ENCODE assay signal across 16 cellular contexts in the genomic region with DNA sequence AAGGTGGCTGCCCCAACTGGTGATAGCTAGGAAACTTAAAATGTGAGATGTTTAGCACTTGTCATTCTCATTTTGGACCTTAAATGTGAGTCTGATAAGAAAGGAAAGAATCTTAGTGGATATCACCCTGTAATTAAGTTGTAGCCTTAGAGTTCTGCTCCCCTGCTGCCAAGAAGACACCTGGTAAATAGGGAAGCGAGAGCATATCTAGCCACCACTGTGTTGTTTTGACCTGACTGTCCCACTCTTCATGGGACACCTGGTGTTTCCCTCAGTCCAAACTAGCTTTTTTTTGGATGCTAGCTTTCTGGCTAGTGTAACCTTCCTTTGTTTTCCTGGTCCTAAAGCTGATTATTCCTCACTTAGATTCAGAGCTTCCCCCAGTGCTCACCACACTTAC.
A peak's percentile ranks its signal among the peaks of the same experiment; 100 is the strongest.
DNase-seq lines count a peak whose midpoint lies in the region; ATAC-seq, FAIRE-seq and TF ChIP-seq lines count a peak whose summit lies in the region.
"Had no signal": no experiment of that assay in that cellular context is flagged by ENCODE, and none has a peak within 500 bp of the region (broad histone marks: within the 10 kb centered on the region; RNA-seq: fewer than 3 reads in every experiment).

No MANE protein-coding gene starts in this region.

- TF ChIP-seq CTCF in vagina (IDR thresholded peaks at IDR 0.05), result no peak

- no peak overlapping the region for H3K23ac ChIP-seq in mesendoderm (ENCODE audit: low read length)

- peak; percentile 51 for FAIRE-seq in GM19239 (lab: Jason Lieb, UNC)

- H3K79me2 ChIP-seq in mesendoderm (ENCODE audit: control insufficient read depth, insufficient read depth, low read length), result no peaks in the 10 kb centered on the region

- no peaks in the 10 kb centered on the region for H3K27me3 ChIP-seq in mesendoderm (ENCODE audit: insufficient read depth, low read length, poor library complexity)
- H3K27me3 ChIP-seq in vagina, result no peaks in the 10 kb centered on the region
- H3K27me3 ChIP-seq: left lung, testis had no signal

- intact Hi-C loops in vagina (cut with DNase I), result no loop called here

- H4K8ac ChIP-seq in mesendoderm (ENCODE audit: low read depth, low read length), result no peak overlapping the region

- no peak overlapping the region for H4K5ac ChIP-seq in mesendoderm (ENCODE audit: low read length)

- DNase-seq in GM19239 (ENCODE audit: insufficient read length, low spot score) (no peak), mesendoderm (peak; percentile 16), activated gamma-delta T cell treated with Interleukin-2 at 50 U/mL for 16 hours (no peak), vagina (ENCODE audit: extremely low spot score in 2 of 2) (no peak), KG1 (lab: John Stamatoyannopoulos, UW) (no peak), NOMO-1 treated with DMSO at 0.1 percent for 48 hours (lab: John Stamatoyannopoulos, UW; ENCODE audit: unreplicated experiment) (no peak)
- DNase-seq: activated naive CD8-positive, alpha-beta T cell treated with anti-CD3 and anti-CD28 coated beads for 36 hours; C1 segment of cervical spinal cord; EL; erythroblast; left lung; NCI-H146; NCI-H510A treated with DMSO at 0.1 percent for 48 hours; testis had no signal

- H2BK15ac ChIP-seq in mesendoderm (replicated peaks; ENCODE audit: low read depth), result no peak overlapping the region

- no peaks in the 10 kb centered on the region for H3K36me3 ChIP-seq in mesendoderm (ENCODE audit: control insufficient read depth, insufficient read depth, low read length)
- no peaks in the 10 kb centered on the region for H3K36me3 ChIP-seq in vagina
- H3K36me3 ChIP-seq: left lung had no signal

- no peak overlapping the region for H3K18ac ChIP-seq in mesendoderm (ENCODE audit: low read length)

- H3K4me1 ChIP-seq in mesendoderm (ENCODE audit: control insufficient read depth, low read depth, low read length), result no peaks in the 10 kb centered on the region
- H3K4me1 ChIP-seq in vagina, result no peaks in the 10 kb centered on the region
- H3K4me1 ChIP-seq: left lung, testis had no signal

- H3K4me3 ChIP-seq in mesendoderm (ENCODE audit: low read length) (no peak overlapping the region), vagina (no peak overlapping the region)
- H3K4me3 ChIP-seq: left lung, testis had no signal

- H2BK120ac ChIP-seq in mesendoderm (ENCODE audit: low read depth, low read length), result no peak overlapping the region

- TF ChIP-seq POLR2A in vagina (IDR thresholded peaks at IDR 0.05), result no peak

- H2AK5ac ChIP-seq in mesendoderm (ENCODE audit: low read length), result no peak overlapping the region

- H3K4ac ChIP-seq in mesendoderm (ENCODE audit: low read depth, low read length), result no peak overlapping the region

- no peaks in the 10 kb centered on the region for H3K9me3 ChIP-seq in vagina
- H3K9me3 ChIP-seq: left lung, testis had no signal

- no peak overlapping the region for H3K56ac ChIP-seq in mesendoderm (ENCODE audit: low read length)

- H3K79me1 ChIP-seq in mesendoderm (ENCODE audit: low read length), result no peaks in the 10 kb centered on the region

- no peak overlapping the region for H3K27ac ChIP-seq in mesendoderm (ENCODE audit: low read depth, low read length)
- H3K27ac ChIP-seq in vagina, result no peak overlapping the region
- H3K27ac ChIP-seq: left lung, testis had no signal

- ATAC-seq in GM21786 (IDR thresholded peaks at IDR 0.05; ENCODE audit: unreplicated experiment) (peak; percentile 67), HG03135 (IDR thresholded peaks at IDR 0.05; ENCODE audit: unreplicated experiment) (peak; percentile 89)
- ATAC-seq: left lung had no signal

- no peak overlapping the region for H3K9ac ChIP-seq in mesendoderm (ENCODE audit: low read length)

- no peak overlapping the region for H2BK5ac ChIP-seq in mesendoderm (ENCODE audit: low read length)

- H3K4me2 ChIP-seq in mesendoderm (ENCODE audit: low read length), result no peak overlapping the region

- WGBS in mesendoderm (ENCODE audit: extremely low coverage, insufficient coverage, low lambda C conversion rate), result no CpG with 5 or more reads among the region's 1 CpG
